9 cellular contexts compared by ENCODE assay signal in the genomic region with DNA sequence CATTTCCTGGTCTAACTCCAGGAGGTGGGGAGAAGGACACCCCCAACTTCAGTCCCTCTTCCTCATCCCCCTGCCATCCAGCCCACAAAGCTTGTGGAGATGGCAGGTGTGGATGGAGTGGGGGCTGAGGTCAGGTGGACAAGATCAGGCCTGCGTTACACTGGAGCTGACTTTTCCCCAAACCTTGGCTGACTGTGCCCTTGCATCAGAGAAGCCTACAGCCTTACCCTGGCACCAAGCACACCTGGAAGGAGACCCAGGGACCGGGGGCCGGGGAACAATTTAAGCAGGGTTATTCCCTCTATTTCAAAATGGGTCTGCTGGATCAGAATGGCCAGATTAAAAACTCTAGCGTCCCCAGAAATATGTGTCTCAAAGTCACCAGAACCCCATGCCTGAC. TPM values are rescaled to one million over a fixed set of nuclear protein-coding genes. Genes with fewer than 3 reads are reported as not detected.
DNase-seq lines count a peak whose midpoint lies in the region; ATAC-seq and TF ChIP-seq lines count a peak whose summit lies in the region.
"Had no signal": no experiment of that assay in that cellular context is flagged by ENCODE, and none has a peak within 500 bp of the region (broad histone marks: within the 10 kb centered on the region; RNA-seq: fewer than 3 reads in every experiment).

No MANE protein-coding gene starts in this region.

- no peak for DNase-seq in NT2/D1 (ENCODE audit: low read depth, low spot score)
- DNase-seq in central memory CD8-positive, alpha-beta T cell (ENCODE audit: low spot score in 2 of 2): no peak
- no peak for DNase-seq in osteocyte (ENCODE audit: extremely low spot score, unreplicated experiment)
- DNase-seq in AG08396 (ENCODE audit: low spot score): no peak
- no peak for DNase-seq in aorta
- DNase-seq in kidney glomerular epithelial cell (lab: John Stamatoyannopoulos, UW): no peak

- H3K27ac ChIP-seq in aorta (ENCODE audit: low read depth in 1 of 2, low read length in 2 of 2): peak overlapping the region in 1 of 2 donors; percentile 14

- peak; percentile 3 for TF ChIP-seq POLR2A in GM18526 (IDR thresholded peaks at IDR 0.05; ENCODE audit: extremely low read depth, insufficient read length)

- H3K4me3 Mint-ChIP-seq in central memory CD8-positive, alpha-beta T cell: peak overlapping the region; percentile 93
- peak overlapping the region; percentile 4 for H3K4me3 Mint-ChIP-seq in osteocyte (ENCODE audit: unreplicated experiment)

- H3K9me3 Mint-ChIP-seq in central memory CD8-positive, alpha-beta T cell: no peaks in the 10 kb centered on the region
- no peaks in the 10 kb centered on the region for H3K9me3 Mint-ChIP-seq in osteocyte (ENCODE audit: unreplicated experiment)

- H3K4me3 ChIP-seq in NT2/D1 (ENCODE audit: insufficient read length, low read depth): no peak overlapping the region
- no peak overlapping the region for H3K4me3 ChIP-seq in aorta (ENCODE audit: low read length in 2 of 2)

- H3K9ac ChIP-seq in NT2/D1 (ENCODE audit: insufficient read length, low read depth): peak overlapping the region; percentile 44

- H3K27me3 Mint-ChIP-seq in central memory CD8-positive, alpha-beta T cell: no peaks in the 10 kb centered on the region
- no peaks in the 10 kb centered on the region for H3K27me3 Mint-ChIP-seq in osteocyte (ENCODE audit: unreplicated experiment)

- H3K9me3 ChIP-seq in NT2/D1 (ENCODE audit: insufficient read depth, low read length) (no peaks in the 10 kb centered on the region), aorta (ENCODE audit: control insufficient read depth, low read length) (no peaks in the 10 kb centered on the region)
- H3K9me3 ChIP-seq: stomach had no signal

- peaks cover 45% of the 10 kb centered on the region for H3K4me1 Mint-ChIP-seq in central memory CD8-positive, alpha-beta T cell
- H3K4me1 Mint-ChIP-seq in osteocyte (ENCODE audit: unreplicated experiment): peaks cover 54% of the 10 kb centered on the region

- TF ChIP-seq CTCF in osteocyte (IDR thresholded peaks at IDR 0.05): no peak

- intact Hi-C loops in aorta (cut with DNase I): loop anchor here (1.0 to 2.0 kb wide), 4 partner anchors 15 to 31 kb away; partner anchors contain the start of gene TNK2 (in 1 of the 2)

- H3K36me3 ChIP-seq in NT2/D1 (ENCODE audit: insufficient read depth, insufficient read length, low read length) (peaks cover 8% of the 10 kb centered on the region), aorta (ENCODE audit: control insufficient read depth in 1 of 2, insufficient read depth in 2 of 2, low read length in 1 of 2) (no peaks in the 10 kb centered on the region)
- H3K36me3 ChIP-seq: stomach had no signal

- ATAC-seq in central memory CD8-positive, alpha-beta T cell (replicated peaks; ENCODE audit: extremely low read depth, poor library complexity, severe bottlenecking): no peak
- no peak for ATAC-seq in HG02970 (IDR thresholded peaks at IDR 0.05; ENCODE audit: low FRiP score, unreplicated experiment)
- ATAC-seq in aorta (ENCODE audit: low FRiP score): no peak

- H3K4me1 ChIP-seq in NT2/D1 (ENCODE audit: insufficient read depth, insufficient read length): peaks cover 55% of the 10 kb centered on the region
- H3K4me1 ChIP-seq in aorta (ENCODE audit: control insufficient read depth in 1 of 2, insufficient read depth in 2 of 2, low read length in 2 of 2): no peaks in the 10 kb centered on the region

- H3K27ac Mint-ChIP-seq in central memory CD8-positive, alpha-beta T cell (ENCODE audit: low read depth): peak overlapping the region; percentile 92
- peak overlapping the region; percentile 18 for H3K27ac Mint-ChIP-seq in osteocyte (ENCODE audit: unreplicated experiment)

- H3K27me3 ChIP-seq in NT2/D1 (ENCODE audit: insufficient read depth, insufficient read length): no peaks in the 10 kb centered on the region
- no peaks in the 10 kb centered on the region for H3K27me3 ChIP-seq in aorta (ENCODE audit: control insufficient read depth in 1 of 2, insufficient read depth in 2 of 2, low read length in 1 of 2)
- H3K27me3 ChIP-seq: stomach had no signal

- peaks cover 14% of the 10 kb centered on the region for H3K36me3 Mint-ChIP-seq in central memory CD8-positive, alpha-beta T cell (ENCODE audit: insufficient read depth)
- no peaks in the 10 kb centered on the region for H3K36me3 Mint-ChIP-seq in osteocyte (ENCODE audit: unreplicated experiment)

- 32 to 37% methylated on average over 4 of the region's 4 CpGs for WGBS in aorta, 2 donors

RNA-seq across cellular contexts. Expression of gene TNK2, which starts 14.4 kb away (rescaled TPM):
- total RNA-seq in osteocyte: 42.9 and 54.2 TPM in 2 replicates
- total RNA-seq in aorta: 10 to 100 TPM; 51.7 to 81.3 TPM
- 100 to 1,000 TPM in 1 of 2 donors, 1 to 10 TPM in 1; 9.3 to 162 TPM for polyA plus RNA-seq in aorta
